Comparison of ENCODE assay signal across 26 cellular contexts in the genomic region with DNA sequence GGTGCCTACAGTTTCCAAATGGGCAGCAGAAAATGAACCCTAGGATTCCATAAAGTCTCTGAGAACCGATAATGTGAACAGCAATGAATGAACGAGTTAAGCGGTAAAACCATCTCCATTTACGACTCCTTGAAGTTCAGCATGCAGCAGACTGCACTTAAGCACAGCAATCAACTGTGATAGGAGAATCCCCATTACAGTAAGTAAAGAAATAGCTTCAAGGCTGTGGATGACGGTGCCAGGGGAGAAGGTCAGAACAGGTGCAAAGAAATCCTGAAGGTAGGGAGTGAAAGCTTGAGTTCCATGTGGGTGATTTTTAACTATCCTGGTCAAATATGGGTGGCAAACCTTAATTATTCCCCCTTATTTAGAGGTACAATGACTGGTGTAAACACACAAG.
"Had no signal": no experiment of that assay in that cellular context is flagged by ENCODE, and none has a peak within 500 bp of the region (broad histone marks: within the 10 kb centered on the region; RNA-seq: fewer than 3 reads in every experiment).

No MANE protein-coding gene starts in this region.

- H3K27ac ChIP-seq: body of pancreas, breast epithelium, SJCRH30, SK-N-MC had no signal

- H3K4me1 Mint-ChIP-seq: activated CD4-positive, alpha-beta T cell treated with anti-CD3 and anti-CD28 coated beads, Interleukin-2, amount 10 ng/mL, durations not matched to agents 24 days and 14 days; activated naive CD4-positive, alpha-beta T cell treated with anti-CD3 and anti-CD28 coated beads, Interleukin-2, amount 50 U/mL, for 24 hours; activated naive CD8-positive, alpha-beta T cell treated with anti-CD3 and anti-CD28 coated beads, Interleukin-2, amount 10 ng/mL, durations not matched to agents 7 days and 5 days had no signal

- H3K36me3 ChIP-seq: breast epithelium, SJCRH30 had no signal

- DNase-seq: activated CD4-positive, alpha-beta T cell treated with anti-CD3 and anti-CD28 coated beads, Interleukin-2, amount 10 ng/mL, durations not matched to agents 24 days and 14 days; activated CD4-positive, alpha-beta T cell treated with anti-CD3 and anti-CD28 coated beads, Interleukin-2, amount 50 U/mL, for 4 hours; activated CD8-positive, alpha-beta T cell treated with anti-CD3 and anti-CD28 coated beads for 36 hours; activated gamma-delta T cell; activated naive CD4-positive, alpha-beta T cell treated with Interleukin-2 at 50 U/mL for 16 hours; activated naive CD8-positive, alpha-beta T cell treated with anti-CD3 and anti-CD28 coated beads, Interleukin-2, amount 10 ng/mL, durations not matched to agents 7 days and 5 days; activated T-cell treated with anti-CD3 and anti-CD28 coated beads, Interleukin-2, amount 50 U/mL, for 1 hour; caudate nucleus; cerebellar nuclear complex; NCI-H1092 treated with DMSO at 0.1 percent for 48 hours; NCI-H1694; NCI-H1930; NCI-H2171 treated with DMSO at 0.1 percent for 48 hours; NCI-H345; NCI-H526 treated with DMSO at 0.1 percent for 48 hours; NCI-H774; SHP77; SJCRH30 had no signal

- H3K27me3 Mint-ChIP-seq: activated CD4-positive, alpha-beta T cell treated with anti-CD3 and anti-CD28 coated beads, Interleukin-2, amount 10 ng/mL, durations not matched to agents 24 days and 14 days; activated CD8-positive, alpha-beta T cell treated with anti-CD3 and anti-CD28 coated beads for 36 hours; activated naive CD4-positive, alpha-beta T cell treated with anti-CD3 and anti-CD28 coated beads, Interleukin-2, amount 50 U/mL, for 24 hours; activated naive CD8-positive, alpha-beta T cell treated with anti-CD3 and anti-CD28 coated beads, Interleukin-2, amount 10 ng/mL, durations not matched to agents 7 days and 5 days had no signal

- H3K27me3 ChIP-seq: body of pancreas, breast epithelium, SJCRH30 had no signal

- H3K27ac Mint-ChIP-seq: activated CD4-positive, alpha-beta T cell treated with anti-CD3 and anti-CD28 coated beads, Interleukin-2, amount 10 ng/mL, durations not matched to agents 24 days and 14 days; activated CD8-positive, alpha-beta T cell treated with anti-CD3 and anti-CD28 coated beads for 36 hours; activated naive CD4-positive, alpha-beta T cell treated with anti-CD3 and anti-CD28 coated beads, Interleukin-2, amount 50 U/mL, for 24 hours; activated naive CD8-positive, alpha-beta T cell treated with anti-CD3 and anti-CD28 coated beads, Interleukin-2, amount 10 ng/mL, durations not matched to agents 7 days and 5 days; activated T-helper 2 cell treated with anti-CD3 and anti-CD28 coated beads, Interferon-gamma antibody, Interleukin-2, Interleukin-4, amounts not matched to agents 10 μg/mL and 5 μg/mL and 100 μg/mL, durations not matched to agents 14 hours and 24 hours and 36 hours; T-helper 2 cell treated with Interferon-gamma antibody and Interleukin-4, amounts not matched to agents 5 μg/mL and 100 μg/mL, for 36 hours had no signal

- H3K9me3 ChIP-seq: body of pancreas, breast epithelium, SJCRH30 had no signal

- ATAC-seq: activated CD8-positive, alpha-beta T cell treated with anti-CD3 and anti-CD28 coated beads for 36 hours; body of pancreas; K562; Panc1 had no signal

- H3K36me3 Mint-ChIP-seq: activated naive CD4-positive, alpha-beta T cell treated with anti-CD3 and anti-CD28 coated beads, Interleukin-2, amount 50 U/mL, for 24 hours; activated naive CD8-positive, alpha-beta T cell treated with anti-CD3 and anti-CD28 coated beads, Interleukin-2, amount 10 ng/mL, durations not matched to agents 7 days and 5 days had no signal

- H3K4me3 ChIP-seq: body of pancreas, breast epithelium, K562, SJCRH30, SK-N-MC had no signal

- H3K4me3 Mint-ChIP-seq: activated CD4-positive, alpha-beta T cell treated with anti-CD3 and anti-CD28 coated beads, Interleukin-2, amount 10 ng/mL, durations not matched to agents 24 days and 14 days; activated CD8-positive, alpha-beta T cell treated with anti-CD3 and anti-CD28 coated beads for 36 hours; activated naive CD4-positive, alpha-beta T cell treated with anti-CD3 and anti-CD28 coated beads, Interleukin-2, amount 50 U/mL, for 24 hours; activated naive CD8-positive, alpha-beta T cell treated with anti-CD3 and anti-CD28 coated beads, Interleukin-2, amount 10 ng/mL, durations not matched to agents 7 days and 5 days; T-helper 2 cell treated with Interferon-gamma antibody and Interleukin-4, amounts not matched to agents 5 μg/mL and 100 μg/mL, for 36 hours had no signal

- H3K4me1 ChIP-seq: body of pancreas, breast epithelium, SJCRH30 had no signal
